Comparison of ENCODE assay signal across 8 cellular contexts in genomic region chr4:8198206-8198905, GRCh38. TPM values are rescaled to one million over a fixed set of nuclear protein-coding genes. Genes with fewer than 3 reads are reported as not detected.
A peak's percentile ranks its signal among the peaks of the same experiment; 100 is the strongest.
DNase-seq lines count a peak whose midpoint lies in the region; ATAC-seq, FAIRE-seq and TF ChIP-seq lines count a peak whose summit lies in the region.

No MANE protein-coding gene starts in this region.

- WGBS in HepG2 (ENCODE audit: low lambda C conversion rate): 9% methylated on average over 13 of the region's 17 CpGs
- 32 to 49% methylated on average over 15 to 17 of the region's 17 CpGs for whole genome bisulfite sequencing in upper lobe of left lung, 2 donors

- peaks cover 59% of the 10 kb centered on the region for H3K4me1 ChIP-seq in HepG2 (ENCODE audit: insufficient read depth, low read length)
- H3K4me1 ChIP-seq in upper lobe of left lung: peaks cover 41 to 72% (median 57%) of the 10 kb centered on the region in 4 donors
- H3K4me1 ChIP-seq in HAP-1: no peaks in the 10 kb centered on the region

- peaks cover 40% of the 10 kb centered on the region for H3K79me2 ChIP-seq in HepG2 (ENCODE audit: insufficient read depth, low read length)

- TF ChIP-seq EP300 in HepG2 (IDR thresholded peaks at IDR 0.05; ENCODE audit: low read depth in 2 of 2, low read length in 2 of 2) (no peak), HepG2 (CRISPR knock-in tag; IDR thresholded peaks at IDR 0.05; ENCODE audit: borderline replicate concordance) (no peak), upper lobe of left lung (IDR thresholded peaks at IDR 0.05) (no peak)

- intact Hi-C loops in HepG2 (cut with micrococcal nuclease; ENCODE audit: unreplicated experiment): no loop called here

- POLR2A ChIA-PET in activated CD4-positive, alpha-beta memory T cell treated with anti-CD3 and anti-CD28 coated beads, Interleukin-2, amount 10 ng/mL, durations not matched to agents 7 days and 5 days (lab: Charles Lee): interaction anchor here (0.8 to 2.4 kb wide), 9 partner anchors 10 to 230 kb away, joined by 3 to 12 read pairs (median 5); partner anchors contain the start of gene ABLIM2
- POLR2A ChIA-PET in HepG2 (lab: Yijun Ruan, JAX): interaction anchor here (0.8 to 2.6 kb wide), 6 partner anchors 17 to 1558 kb away, joined by 3 to 11 read pairs (median 4); partner anchors contain the start of gene MRFAP1

- H3K36me3 Mint-ChIP-seq in activated naive CD4-positive, alpha-beta T cell treated with anti-CD3 and anti-CD28 coated beads, Interleukin-2, amount 50 U/mL, for 24 hours: no peaks in the 10 kb centered on the region
- H3K36me3 Mint-ChIP-seq in activated CD4-positive, alpha-beta memory T cell treated with anti-CD3 and anti-CD28 coated beads, Interleukin-2, amount 10 ng/mL, durations not matched to agents 7 days and 5 days (ENCODE audit: low read depth): no peaks in the 10 kb centered on the region

- TF ChIP-seq CTCF in HepG2 (CRISPR knock-in tag; IDR thresholded peaks at IDR 0.05): no peak
- no peak for TF ChIP-seq CTCF in upper lobe of left lung (IDR thresholded peaks at IDR 0.05)

- peak overlapping the region; percentile 90 for H3K4me3 Mint-ChIP-seq in activated naive CD4-positive, alpha-beta T cell treated with anti-CD3 and anti-CD28 coated beads, Interleukin-2, amount 50 U/mL, for 24 hours
- H3K4me3 Mint-ChIP-seq in activated CD4-positive, alpha-beta memory T cell treated with anti-CD3 and anti-CD28 coated beads, Interleukin-2, amount 10 ng/mL, durations not matched to agents 7 days and 5 days: peak overlapping the region; percentile 85

- CTCF ChIA-PET in activated CD4-positive, alpha-beta memory T cell treated with anti-CD3 and anti-CD28 coated beads, Interleukin-2, amount 10 ng/mL, durations not matched to agents 7 days and 5 days (lab: Charles Lee): interaction anchor here (1.1 to 3.5 kb wide), 2 partner anchors 22 to 44 kb away, joined by 4 to 14 read pairs; no protein-coding TSS in a partner anchor
- CTCF ChIA-PET in HepG2 (lab: Yijun Ruan, JAX; ENCODE audit: low intra/inter-chr PET ratio, low total read pairs): no interaction called here

- BruUV-seq in HepG2 (replicated peaks; lab: Mats Ljungman, UMichigan): no TSS peak

- no peak for ATAC-seq in HepG2
- peak in 1 of 2 donors; percentile 14 for ATAC-seq in upper lobe of left lung (ENCODE audit: low FRiP score in 2 of 2)
- no peak for ATAC-seq in GM19395 (IDR thresholded peaks at IDR 0.05; ENCODE audit: unreplicated experiment)

- H3K27ac Mint-ChIP-seq in activated naive CD4-positive, alpha-beta T cell treated with anti-CD3 and anti-CD28 coated beads, Interleukin-2, amount 50 U/mL, for 24 hours: peak overlapping the region; percentile 93
- peak overlapping the region; percentile 72 for H3K27ac Mint-ChIP-seq in activated CD4-positive, alpha-beta memory T cell treated with anti-CD3 and anti-CD28 coated beads, Interleukin-2, amount 10 ng/mL, durations not matched to agents 7 days and 5 days

- H3K4me3 ChIP-seq in HepG2 (replicated peaks in 1 of 3; ENCODE audit: insufficient read depth in 1 of 3, low read depth in 2 of 3, low read length in 3 of 3) (peak overlapping the region; percentile 13 to 85 (median 37); a peak in 5 of 6 replicates), upper lobe of left lung (peak overlapping the region in 3 of 4 donors; percentile 45 to 67 (median 53)), HAP-1 (no peak overlapping the region)

- no peak for FAIRE-seq in HepG2 (lab: Jason Lieb, UNC)

- no peak overlapping the region for H2AFZ ChIP-seq in HepG2 (ENCODE audit: low read length)

- no peaks in the 10 kb centered on the region for H3K9me3 Mint-ChIP-seq in activated naive CD4-positive, alpha-beta T cell treated with anti-CD3 and anti-CD28 coated beads, Interleukin-2, amount 50 U/mL, for 24 hours
- H3K9me3 Mint-ChIP-seq in activated CD4-positive, alpha-beta memory T cell treated with anti-CD3 and anti-CD28 coated beads, Interleukin-2, amount 10 ng/mL, durations not matched to agents 7 days and 5 days: no peaks in the 10 kb centered on the region

- TF ChIP-seq RAD21 in HepG2 (CRISPR knock-in tag; IDR thresholded peaks at IDR 0.05): no peak

- peaks cover 11% of the 10 kb centered on the region; the same call in 1 of the 2 replicates for H4K20me1 ChIP-seq in HepG2 (ENCODE audit: insufficient read depth, low read length)

- H3K9me3 ChIP-seq in HepG2 (ENCODE audit: low read length) (no peaks in the 10 kb centered on the region), upper lobe of left lung (no peaks in the 10 kb centered on the region), HAP-1 (no peaks in the 10 kb centered on the region)

- peak overlapping the region; percentile 31 for H3K9ac ChIP-seq in HepG2 (ENCODE audit: insufficient read depth, low read depth, low read length)

- in situ Hi-C loops in HepG2 (cut with HindIII; ENCODE audit: extremely low pct_ligation_motif_present, low pct_unique_long_range_greater_than_20kb) (no loop called here), HAP-1 (cut with MboI; ENCODE audit: low sequenced_read_pairs) (no loop called here)

- no peaks in the 10 kb centered on the region for H3K27me3 Mint-ChIP-seq in activated naive CD4-positive, alpha-beta T cell treated with anti-CD3 and anti-CD28 coated beads, Interleukin-2, amount 50 U/mL, for 24 hours
- H3K27me3 Mint-ChIP-seq in activated CD4-positive, alpha-beta memory T cell treated with anti-CD3 and anti-CD28 coated beads, Interleukin-2, amount 10 ng/mL, durations not matched to agents 7 days and 5 days: no peaks in the 10 kb centered on the region

- DNase-seq in activated naive CD4-positive, alpha-beta T cell (lab: John Stamatoyannopoulos, UW): no peak
- no peak for DNase-seq in activated CD4-positive, alpha-beta memory T cell treated with anti-CD3 and anti-CD28 coated beads, Interleukin-2, amount 10 ng/mL, durations not matched to agents 7 days and 5 days
- DNase-seq in HepG2 (ENCODE audit: low spot score): no peak
- peak; percentile 73 to 75 for DNase-seq in upper lobe of left lung
- DNase-seq in putamen (ENCODE audit: low spot score): no peak
- no peak for DNase-seq in HAP-1 (ENCODE audit: low spot score in 2 of 2)

- peaks cover 39% of the 10 kb centered on the region for H3K4me1 Mint-ChIP-seq in activated naive CD4-positive, alpha-beta T cell treated with anti-CD3 and anti-CD28 coated beads, Interleukin-2, amount 50 U/mL, for 24 hours
- H3K4me1 Mint-ChIP-seq in activated CD4-positive, alpha-beta memory T cell treated with anti-CD3 and anti-CD28 coated beads, Interleukin-2, amount 10 ng/mL, durations not matched to agents 7 days and 5 days: peaks cover 37% of the 10 kb centered on the region

- H3K27me3 ChIP-seq in HepG2 (ENCODE audit: control insufficient read depth in 1 of 2, insufficient read depth in 2 of 2, low read length in 2 of 2) (peaks cover 0 to 42% of the 10 kb centered on the region in 2 experiments; a peak in 3 of 5 replicates), upper lobe of left lung (no peaks in the 10 kb centered on the region), HAP-1 (ENCODE audit: low read depth) (peaks cover 8% of the 10 kb centered on the region)

- no peak overlapping the region for H3K27ac ChIP-seq in HepG2 (ENCODE audit: extremely low read length, insufficient read depth, low read length)
- peak overlapping the region; percentile 85 to 90 (median 88) for H3K27ac ChIP-seq in upper lobe of left lung

- no peaks in the 10 kb centered on the region; a peak in 1 of 5 replicates for H3K36me3 ChIP-seq in HepG2 (replicated peaks in 1 of 2; ENCODE audit: control insufficient read depth in 1 of 2, insufficient read depth in 2 of 2, low read length in 2 of 2)
- H3K36me3 ChIP-seq in upper lobe of left lung: no peaks in the 10 kb centered on the region
- H3K36me3 ChIP-seq in HAP-1 (replicated peaks): no peaks in the 10 kb centered on the region

- H3K4me2 ChIP-seq in HepG2 (ENCODE audit: low read depth, low read length): peak overlapping the region; percentile 88

- TF ChIP-seq POLR2A in HepG2 (IDR thresholded peaks at IDR 0.05; ENCODE audit: insufficient read depth in 1 of 2, low read depth in 2 of 2, low read length in 2 of 2): no peak
- no peak for TF ChIP-seq POLR2A in upper lobe of left lung (IDR thresholded peaks at IDR 0.05)

RNA-seq across cellular contexts. Expression of gene SH3TC1, which starts 0.7 kb away (rescaled TPM):
- total RNA-seq in activated CD4-positive, alpha-beta memory T cell treated with anti-CD3 and anti-CD28 coated beads, Interleukin-2, amount 10 ng/mL, durations not matched to agents 7 days and 5 days: 10 to 100 TPM; 16.8 to 19.5 TPM
- 10.1 and 14.9 TPM in 2 replicates for total RNA-seq in HepG2 (2016; rRNA removed; fragmentation: Illumina TruSeq; extraction: Trizol)
- total RNA-seq in HepG2 (2016; cell fraction: cytosol; rRNA removed; fragmentation: Illumina TruSeq; extraction: Trizol; ENCODE audit: low read depth): 1.8 and 3.0 TPM in 2 replicates
- 7.9 and 17.3 TPM in 2 replicates for total RNA-seq in HepG2 (2016; cell fraction: insoluble cytoplasmic fraction; rRNA removed; fragmentation: Illumina TruSeq; extraction: Trizol)
- total RNA-seq in HepG2 (2016; cell fraction: membrane; rRNA removed; fragmentation: Illumina TruSeq; extraction: Trizol): 5.6 and 6.2 TPM in 2 replicates
- 22.7 and 23.6 TPM in 2 replicates for total RNA-seq in HepG2 (2016; cell fraction: nucleus; rRNA removed; fragmentation: Illumina TruSeq; extraction: Trizol)
- polyA plus RNA-seq in HepG2 (2011; rRNA removed): 21.8 and 27.0 TPM in 2 replicates
- polyA plus RNA-seq in HepG2 (2011; cell fraction: cytosol; rRNA removed): 12.1 and 19.8 TPM in 2 replicates
- 113 and 146 TPM in 2 replicates for polyA plus RNA-seq in HepG2 (2011; cell fraction: nucleus; rRNA removed)
- 12.2 and 22.6 TPM in 2 replicates for polyA plus RNA-seq in HepG2 (2012)
- 1.3 and 1.5 TPM in 2 replicates for polyA plus RNA-seq in HepG2 (2016; cell fraction: cytosol; fragmentation: Illumina TruSeq; extraction: Trizol; ENCODE audit: low read depth)
- 6.1 and 6.6 TPM in 2 replicates for polyA plus RNA-seq in HepG2 (2016; cell fraction: insoluble cytoplasmic fraction; fragmentation: Illumina TruSeq; extraction: Trizol; ENCODE audit: low read depth)
- polyA plus RNA-seq in HepG2 (2016; cell fraction: membrane; fragmentation: Illumina TruSeq; extraction: Trizol; ENCODE audit: low read depth): 2.1 and 2.8 TPM in 2 replicates
- 26.5 and 29.7 TPM in 2 replicates for polyA plus RNA-seq in HepG2 (2016; cell fraction: nucleus; fragmentation: Illumina TruSeq; extraction: Trizol; ENCODE audit: insufficient read depth, low read depth)
- polyA minus RNA-seq in HepG2 (2011; rRNA and poly(A)+ RNA removed; ENCODE audit: low replicate concordance): 12.4 and 67.5 TPM in 2 replicates
- 18.2 and 19.5 TPM in 2 replicates for polyA minus RNA-seq in HepG2 (2011; cell fraction: cytosol; rRNA and poly(A)+ RNA removed)
- polyA minus RNA-seq in HepG2 (2011; cell fraction: nucleus; rRNA and poly(A)+ RNA removed): 76.5 and 77.0 TPM in 2 replicates
- total RNA-seq in upper lobe of left lung: 100 to 1,000 TPM in 2 of 6 donors, 10 to 100 TPM in 4; 34.1 to 193 (median 81.4) TPM

RNA-seq across cellular contexts. Expression of gene ABLIM2, which starts 39.7 kb away (rescaled TPM):
- under 1 TPM in 1 of 2 experiments, not detected in 1; 0.13 TPM for total RNA-seq in activated CD4-positive, alpha-beta memory T cell treated with anti-CD3 and anti-CD28 coated beads, Interleukin-2, amount 10 ng/mL, durations not matched to agents 7 days and 5 days
- 0.18 and 0.20 TPM in 2 replicates for total RNA-seq in HepG2 (2016; rRNA removed; fragmentation: Illumina TruSeq; extraction: Trizol)
- not detected in 2 replicates for total RNA-seq in HepG2 (2016; cell fraction: cytosol; rRNA removed; fragmentation: Illumina TruSeq; extraction: Trizol; ENCODE audit: low read depth)
- total RNA-seq in HepG2 (2016; cell fraction: insoluble cytoplasmic fraction; rRNA removed; fragmentation: Illumina TruSeq; extraction: Trizol): not detected in 2 replicates
- total RNA-seq in HepG2 (2016; cell fraction: membrane; rRNA removed; fragmentation: Illumina TruSeq; extraction: Trizol): not detected in 2 replicates
- not detected in 2 replicates for total RNA-seq in HepG2 (2016; cell fraction: nucleus; rRNA removed; fragmentation: Illumina TruSeq; extraction: Trizol)
- polyA plus RNA-seq in HepG2 (2011; rRNA removed): 0.37 and 0.42 TPM in 2 replicates
- 0.35 and 0.46 TPM in 2 replicates for polyA plus RNA-seq in HepG2 (2011; cell fraction: cytosol; rRNA removed)
- 0.33 and 0.34 TPM in 2 replicates for polyA plus RNA-seq in HepG2 (2011; cell fraction: nucleus; rRNA removed)
- polyA plus RNA-seq in HepG2 (2012): 0.15 and 0.24 TPM in 2 replicates
- polyA plus RNA-seq in HepG2 (2016; cell fraction: cytosol; fragmentation: Illumina TruSeq; extraction: Trizol; ENCODE audit: low read depth): not detected in 2 replicates
- polyA plus RNA-seq in HepG2 (2016; cell fraction: insoluble cytoplasmic fraction; fragmentation: Illumina TruSeq; extraction: Trizol; ENCODE audit: low read depth): not detected in 2 replicates
- 0.11 TPM in 1 of 2 replicates, not detected in the other for polyA plus RNA-seq in HepG2 (2016; cell fraction: membrane; fragmentation: Illumina TruSeq; extraction: Trizol; ENCODE audit: low read depth)
- not detected in 2 replicates for polyA plus RNA-seq in HepG2 (2016; cell fraction: nucleus; fragmentation: Illumina TruSeq; extraction: Trizol; ENCODE audit: insufficient read depth, low read depth)
- 2.2 and 7.6 TPM in 2 replicates for polyA minus RNA-seq in HepG2 (2011; rRNA and poly(A)+ RNA removed; ENCODE audit: low replicate concordance)
- 0.49 TPM in 1 of 2 replicates, not detected in the other for polyA minus RNA-seq in HepG2 (2011; cell fraction: cytosol; rRNA and poly(A)+ RNA removed)
- polyA minus RNA-seq in HepG2 (2011; cell fraction: nucleus; rRNA and poly(A)+ RNA removed): 0.12 and 0.52 TPM in 2 replicates
- 10 to 100 TPM in 2 of 6 donors, 1 to 10 TPM in 4; 3.6 to 36.9 (median 8.1) TPM for total RNA-seq in upper lobe of left lung

Comparison
In these comparisons a context has a peak if more than half of its experiments do, and no peak if none do; other contexts are left out.
1. DNase-seq: peak in upper lobe of left lung (2 of 2); none in activated naive CD4-positive, alpha-beta T cell (0 of 4), activated CD4-positive, alpha-beta memory T cell treated with anti-CD3 and anti-CD28 coated beads, Interleukin-2, amount 10 ng/mL, durations not matched to agents 7 days and 5 days (single experiment), HepG2 (single experiment), putamen (single experiment) and HAP-1 (0 of 2).